22 cellular contexts compared by ENCODE assay signal in the genomic region with DNA sequence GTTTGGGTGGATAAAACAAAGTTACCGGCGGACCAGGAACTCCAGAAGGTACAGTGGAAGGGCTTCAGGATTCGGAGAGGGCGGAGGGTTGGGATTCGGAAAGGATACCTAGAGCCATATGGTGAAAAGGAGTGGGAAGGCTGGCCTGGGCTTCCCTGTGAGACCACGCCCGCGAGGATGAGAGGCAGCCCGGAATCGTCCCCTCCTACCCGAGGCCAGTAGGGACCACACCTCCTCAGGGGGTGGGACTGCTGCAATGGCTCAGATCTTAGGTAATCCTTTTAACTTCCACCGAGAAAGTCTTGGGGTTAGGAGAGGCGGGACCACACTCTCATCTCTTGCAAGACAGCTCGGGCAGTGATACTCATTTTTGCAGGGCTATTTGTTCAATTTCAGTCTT.
A peak's percentile ranks its signal among the peaks of the same experiment; 100 is the strongest.
DNase-seq lines count a peak whose midpoint lies in the region; ATAC-seq and TF ChIP-seq lines count a peak whose summit lies in the region.
"Had no signal": no experiment of that assay in that cellular context is flagged by ENCODE, and none has a peak within 500 bp of the region (broad histone marks: within the 10 kb centered on the region; RNA-seq: fewer than 3 reads in every experiment).

No MANE protein-coding gene starts in this region.

- H3K9me3 ChIP-seq in Caco-2 (no peaks in the 10 kb centered on the region; the same call in 1 of the 2 replicates), HUES64 (ENCODE audit: insufficient read depth, low read depth, low read length) (no peaks in the 10 kb centered on the region), iPS DF 6.9 (ENCODE audit: control insufficient read depth, insufficient read depth, low read length) (no peaks in the 10 kb centered on the region), right atrium auricular region (no peaks in the 10 kb centered on the region)

- no peak overlapping the region for H3K4me3 ChIP-seq in Caco-2 (ENCODE audit: low read depth, low read length)
- peak overlapping the region; percentile 23; the same call in 1 of the 2 replicates for H3K4me3 ChIP-seq in HUES64 (ENCODE audit: low read length)
- H3K4me3 ChIP-seq in iPS DF 6.9 (ENCODE audit: low read length), result no peak overlapping the region
- H3K4me3 ChIP-seq in right atrium auricular region, result no peak overlapping the region
- H3K4me3 ChIP-seq: A549 had no signal

- intact Hi-C loops in Caco-2 (cut with micrococcal nuclease; ENCODE audit: unreplicated experiment), result no loop called here

- peak; percentile 7 to 47 for DNase-seq in Caco-2
- peak; percentile 2 for DNase-seq in RPMI7951 (ENCODE audit: low read depth)
- DNase-seq in iPS DF 6.9 (ENCODE audit: low read depth, low spot score), result peak; percentile 55
- DNase-seq in medulla oblongata (ENCODE audit: extremely low spot score), result no peak
- no peak for DNase-seq in right atrium auricular region (ENCODE audit: low spot score)
- no peak for DNase-seq in COLO829 (ENCODE audit: low spot score)
- DNase-seq: caudate nucleus; effector CD8-positive, alpha-beta T cell; hypothalamus; Kasumi-1; NCI-H1417 treated with DMSO at 0.1 percent for 48 hours; NK-92 treated with Interleukin-12 subunit alpha and Interleukin-12 subunit beta, amount 100 ng/mL, for 24 hours; stimulated activated CD4-positive, alpha-beta T cell treated with anti-CD3 and anti-CD28 coated beads, Interleukin-15, amount 100 ng/mL, for 24 hours; stimulated activated naive CD8-positive, alpha-beta T cell treated with anti-CD3 and anti-CD28 coated beads, Interleukin-15, amount 100 ng/mL, for 72 hours had no signal

- POLR2A ChIA-PET in Caco-2 (lab: Charles Lee), result no interaction called here

- H3K9ac ChIP-seq in HUES64 (ENCODE audit: low read depth, low read length), result no peak overlapping the region

- H3K36me3 Mint-ChIP-seq in Caco-2 (ENCODE audit: insufficient read depth, unreplicated experiment), result no peaks in the 10 kb centered on the region
- H3K36me3 Mint-ChIP-seq: CD14-positive monocyte had no signal

- H3K4me1 ChIP-seq in Caco-2, result no peaks in the 10 kb centered on the region
- peaks cover 8% of the 10 kb centered on the region; the same call in 1 of the 2 replicates for H3K4me1 ChIP-seq in HUES64 (ENCODE audit: insufficient read depth, low read length)
- H3K4me1 ChIP-seq in iPS DF 6.9 (ENCODE audit: control insufficient read depth, insufficient read depth, low read length), result no peaks in the 10 kb centered on the region
- no peaks in the 10 kb centered on the region for H3K4me1 ChIP-seq in right atrium auricular region
- H3K4me1 ChIP-seq: A549 had no signal

- no peak overlapping the region for H3K27ac ChIP-seq in HUES64 (ENCODE audit: low read depth, low read length)
- H3K27ac ChIP-seq in iPS DF 6.9 (ENCODE audit: low read length), result no peak overlapping the region
- H3K27ac ChIP-seq in right atrium auricular region, result no peak overlapping the region
- H3K27ac ChIP-seq: A549, VCaP had no signal

- no peaks in the 10 kb centered on the region for H3K4me1 Mint-ChIP-seq in Caco-2 (ENCODE audit: low read depth, unreplicated experiment)
- H3K4me1 Mint-ChIP-seq: CD14-positive monocyte; stimulated activated naive CD8-positive, alpha-beta T cell treated with anti-CD3 and anti-CD28 coated beads, Interleukin-15, amount 100 ng/mL, for 72 hours had no signal

- no peak for TF ChIP-seq CTCF in Caco-2 (IDR thresholded peaks at IDR 0.05; ENCODE audit: insufficient read depth in 1 of 2, low read depth in 1 of 2, low read length in 1 of 2, severe bottlenecking in 1 of 2, unreplicated experiment in 1 of 2)
- TF ChIP-seq CTCF in right atrium auricular region (IDR thresholded peaks at IDR 0.05), result no peak

- no peak overlapping the region for H3K4me3 Mint-ChIP-seq in Caco-2 (ENCODE audit: unreplicated experiment)
- H3K4me3 Mint-ChIP-seq: CD14-positive monocyte; natural killer cell treated with Interleukin-12 subunit alpha and Interleukin-12 subunit beta and Interleukin-15 and Interleukin-18, amount 100 ng/mL, for 72 hours; stimulated activated naive CD8-positive, alpha-beta T cell treated with anti-CD3 and anti-CD28 coated beads, Interleukin-15, amount 100 ng/mL, for 72 hours had no signal

- peaks cover 10% of the 10 kb centered on the region for H3K9me3 Mint-ChIP-seq in Caco-2 (ENCODE audit: unreplicated experiment)

- no peaks in the 10 kb centered on the region for H3K27me3 ChIP-seq in Caco-2 (replicated peaks; ENCODE audit: control insufficient read depth, insufficient read depth, low read length)
- no peaks in the 10 kb centered on the region for H3K27me3 ChIP-seq in HUES64 (ENCODE audit: insufficient read depth, low read length)
- no peaks in the 10 kb centered on the region for H3K27me3 ChIP-seq in iPS DF 6.9 (ENCODE audit: control insufficient read depth, insufficient read depth, low read length)
- H3K27me3 ChIP-seq in right atrium auricular region, result no peaks in the 10 kb centered on the region

- no peak for ATAC-seq in GM21360 (IDR thresholded peaks at IDR 0.05; ENCODE audit: unreplicated experiment)
- ATAC-seq: natural killer cell treated with Interleukin-12 subunit alpha and Interleukin-12 subunit beta and Interleukin-15 and Interleukin-18, amount 100 ng/mL, for 72 hours; Right ventricle myocardium inferior; stimulated activated naive CD8-positive, alpha-beta T cell treated with anti-CD3 and anti-CD28 coated beads, Interleukin-15, amount 100 ng/mL, for 72 hours had no signal

- WGBS in HUES64, result 28% methylated on average over 14 of the region's 14 CpGs
- WGBS in iPS DF 6.9 (ENCODE audit: insufficient coverage, insufficient read length), result no CpG with 5 or more reads among the region's 14 CpGs

- CTCF ChIA-PET in Caco-2 (lab: Charles Lee), result no interaction called here

- peaks cover 4% of the 10 kb centered on the region for H3K27me3 Mint-ChIP-seq in Caco-2 (ENCODE audit: insufficient read depth, unreplicated experiment)
- H3K27me3 Mint-ChIP-seq: stimulated activated naive CD8-positive, alpha-beta T cell treated with anti-CD3 and anti-CD28 coated beads, Interleukin-15, amount 100 ng/mL, for 72 hours had no signal

- no TSS peak for BruUV-seq in Caco-2 (replicated peaks; lab: Mats Ljungman, UMichigan)

- no peak overlapping the region for H3K27ac Mint-ChIP-seq in Caco-2 (ENCODE audit: unreplicated experiment)
- H3K27ac Mint-ChIP-seq: activated T-helper 2 cell treated with anti-CD3 and anti-CD28 coated beads, Interferon-gamma antibody, Interleukin-2, Interleukin-4, amounts not matched to agents 10 μg/mL and 5 μg/mL and 100 μg/mL, durations not matched to agents 14 hours and 24 hours and 36 hours; CD14-positive monocyte; natural killer cell treated with Interleukin-12 subunit alpha and Interleukin-12 subunit beta and Interleukin-15 and Interleukin-18, amount 100 ng/mL, for 72 hours; stimulated activated naive CD8-positive, alpha-beta T cell treated with anti-CD3 and anti-CD28 coated beads, Interleukin-15, amount 100 ng/mL, for 72 hours had no signal

- no peaks in the 10 kb centered on the region for H3K36me3 ChIP-seq in Caco-2 (ENCODE audit: control insufficient read depth, insufficient read depth, low read length)
- no peaks in the 10 kb centered on the region for H3K36me3 ChIP-seq in HUES64 (ENCODE audit: insufficient read depth, low read length)
- no peaks in the 10 kb centered on the region for H3K36me3 ChIP-seq in iPS DF 6.9 (ENCODE audit: control insufficient read depth, insufficient read depth, low read length)
- no peaks in the 10 kb centered on the region for H3K36me3 ChIP-seq in right atrium auricular region

Comparison
In these comparisons a context has a peak if more than half of its experiments do, and no peak if none do; other contexts are left out.
1. DNase-seq: peak in Caco-2 (2 of 2), RPMI7951 (single experiment) and iPS DF 6.9 (single experiment); none in medulla oblongata (single experiment), right atrium auricular region (single experiment) and COLO829 (single experiment).